Comparison of ENCODE assay signal across 8 cellular contexts in the genomic region with DNA sequence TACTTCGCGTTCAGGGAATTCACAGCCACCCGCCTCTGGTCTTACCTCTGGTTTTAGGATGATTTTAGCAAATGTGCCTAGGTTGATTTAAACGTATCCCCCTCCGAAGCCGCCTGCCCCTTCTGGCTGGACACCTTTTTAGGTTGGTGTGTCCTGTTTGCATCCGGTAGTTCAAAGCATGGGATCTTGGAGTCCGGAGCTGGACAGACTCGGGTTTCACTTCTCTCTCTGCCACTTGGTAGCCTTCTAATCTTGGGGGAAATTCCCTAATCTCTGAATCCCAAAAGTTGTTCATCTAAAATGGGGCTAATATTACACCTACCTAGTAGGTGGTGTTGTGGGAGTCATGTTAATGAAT. TPM values are rescaled to one million over a fixed set of nuclear protein-coding genes. Genes with fewer than 3 reads are reported as not detected.
DNase-seq lines count a peak whose midpoint lies in the region; ATAC-seq and TF ChIP-seq lines count a peak whose summit lies in the region.

No MANE protein-coding gene starts in this region.

- H4K20me1 ChIP-seq in BLaER1: peaks cover 10% of the 10 kb centered on the region; the same call in 1 of the 2 replicates

- no peak for TF ChIP-seq CTCF in epithelial cell of proximal tubule (conservative IDR thresholded peaks at IDR 0.05; ENCODE audit: low read depth, low read length)

- H3K36me3 ChIP-seq in BLaER1 (peaks cover 21% of the 10 kb centered on the region), rectal smooth muscle tissue (ENCODE audit: control insufficient read depth, insufficient read depth, low read length) (no peaks in the 10 kb centered on the region)

- H3K9me3 ChIP-seq in BLaER1: peaks cover 12% of the 10 kb centered on the region; the same call in 1 of the 2 replicates

- H3K27ac ChIP-seq in BLaER1 (peak overlapping the region; percentile 68), rectal smooth muscle tissue (ENCODE audit: low read depth, low read length) (no peak overlapping the region)

- DNase-seq in NCI-H2227 (lab: John Stamatoyannopoulos, UW; ENCODE audit: unreplicated experiment): peak; percentile 21
- DNase-seq in epithelial cell of proximal tubule (ENCODE audit: low read depth): no peak
- DNase-seq in Ammon's horn (ENCODE audit: low spot score): no peak
- no peak for DNase-seq in NCI-H510A (lab: John Stamatoyannopoulos, UW)

- peak overlapping the region; percentile 86 for H3K4me2 ChIP-seq in BLaER1

- H3K27me3 ChIP-seq in BLaER1: no peaks in the 10 kb centered on the region
- H3K27me3 ChIP-seq in rectal smooth muscle tissue (ENCODE audit: control insufficient read depth, insufficient read depth, low read length): no peaks in the 10 kb centered on the region

- ATAC-seq in GM21515 (IDR thresholded peaks at IDR 0.05; ENCODE audit: unreplicated experiment) (peak; percentile 18), GM19328 (IDR thresholded peaks at IDR 0.05; ENCODE audit: unreplicated experiment) (no peak)

- H3K4me1 ChIP-seq in BLaER1 (peaks cover 29% of the 10 kb centered on the region), rectal smooth muscle tissue (ENCODE audit: control insufficient read depth, insufficient read depth, low read length) (peaks cover 6% of the 10 kb centered on the region)

- H3K4me3 ChIP-seq in BLaER1 (peak overlapping the region; percentile 90), epithelial cell of proximal tubule (ENCODE audit: low read depth, low read length) (peak overlapping the region; percentile 93), rectal smooth muscle tissue (ENCODE audit: low read length) (peak overlapping the region; percentile 92)

- H3K9ac ChIP-seq in BLaER1 (peak overlapping the region; percentile 81), rectal smooth muscle tissue (ENCODE audit: low read length) (no peak overlapping the region)

RNA-seq across cellular contexts. Expression of gene FANCI, which starts 0.7 kb away (rescaled TPM):
- total RNA-seq in epithelial cell of proximal tubule: 49.4 and 53.2 TPM in 2 replicates

RNA-seq across cellular contexts. Expression of gene RLBP1, which starts 23.1 kb away (rescaled TPM):
- total RNA-seq in epithelial cell of proximal tubule: not detected in 2 replicates
